15 cellular contexts compared by ENCODE assay signal in the genomic region with DNA sequence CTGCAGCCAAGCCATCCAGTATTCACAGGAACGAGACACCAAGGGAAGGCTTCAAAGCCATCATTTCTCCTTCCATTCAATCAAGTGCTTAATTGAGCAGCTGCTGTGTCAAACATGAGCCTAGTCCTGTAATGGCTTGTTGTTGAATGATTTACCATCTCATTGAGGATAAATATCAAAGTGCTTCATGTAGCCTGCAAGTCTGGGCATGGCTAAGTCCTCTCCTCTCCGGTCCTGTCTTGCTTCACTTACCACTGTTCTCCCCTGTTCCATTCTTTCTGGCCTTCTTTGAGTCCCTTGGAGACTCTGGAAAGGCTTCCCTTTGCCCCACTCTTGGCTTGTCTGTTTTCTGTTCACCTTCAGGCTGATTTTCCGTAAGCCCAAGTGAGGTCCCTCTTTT.
"Had no signal": no experiment of that assay in that cellular context is flagged by ENCODE, and none has a peak within 500 bp of the region (broad histone marks: within the 10 kb centered on the region; RNA-seq: fewer than 3 reads in every experiment).

No MANE protein-coding gene starts in this region.

- H3K4me3 Mint-ChIP-seq: activated T-cell treated with anti-CD3 and anti-CD28 coated beads, Interleukin-2, amount 50 U/mL, for 72 hours; naive thymus-derived CD8-positive, alpha-beta T cell; stimulated activated effector memory CD8-positive, alpha-beta T cell treated with anti-CD3 and anti-CD28 coated beads, Interleukin-12 subunit alpha, Interleukin-12 subunit beta, amount 100 ng/mL, for 72 hours had no signal

- H3K27ac Mint-ChIP-seq: activated T-cell treated with anti-CD3 and anti-CD28 coated beads, Interleukin-2, amount 50 U/mL, for 72 hours; naive thymus-derived CD8-positive, alpha-beta T cell; stimulated activated effector memory CD8-positive, alpha-beta T cell treated with anti-CD3 and anti-CD28 coated beads, Interleukin-12 subunit alpha, Interleukin-12 subunit beta, amount 100 ng/mL, for 72 hours had no signal

- DNase-seq: activated CD4-positive, alpha-beta T cell treated with anti-CD3 and anti-CD28 coated beads, Interleukin-2, amount 50 U/mL, for 4 hours; activated effector memory CD4-positive, alpha-beta T cell treated with anti-CD3 and anti-CD28 coated beads, Interleukin-2, amount 50 U/mL, for 16 hours; activated naive CD4-positive, alpha-beta T cell treated with anti-CD3 and anti-CD28 coated beads, Interleukin-2, amount 50 U/mL, for 16 hours; activated T-cell treated with anti-CD3 and anti-CD28 coated beads, Interleukin-2, amount 50 U/mL, for 72 hours; cerebellar nuclear complex; cortex of kidney; esophagus squamous epithelium; mesendoderm; naive thymus-derived CD8-positive, alpha-beta T cell; pancreas; stimulated activated CD4-positive, alpha-beta T cell treated with anti-CD3 and anti-CD28 coated beads, Interleukin-4, amount 100 ng/mL, for 1 hour; T-helper 2 cell; WERI-Rb-1 had no signal

- H3K9me3 Mint-ChIP-seq: activated T-cell treated with anti-CD3 and anti-CD28 coated beads, Interleukin-2, amount 50 U/mL, for 72 hours; naive thymus-derived CD8-positive, alpha-beta T cell had no signal

- ATAC-seq: activated T-cell treated with anti-CD3 and anti-CD28 coated beads, Interleukin-2, amount 50 U/mL, for 72 hours; naive thymus-derived CD8-positive, alpha-beta T cell; pancreas; sciatic nerve; stimulated activated effector memory CD8-positive, alpha-beta T cell treated with anti-CD3 and anti-CD28 coated beads, Interleukin-12 subunit alpha, Interleukin-12 subunit beta, amount 100 ng/mL, for 72 hours had no signal

- H3K4me1 Mint-ChIP-seq: naive thymus-derived CD8-positive, alpha-beta T cell; stimulated activated effector memory CD8-positive, alpha-beta T cell treated with anti-CD3 and anti-CD28 coated beads, Interleukin-12 subunit alpha, Interleukin-12 subunit beta, amount 100 ng/mL, for 72 hours had no signal

- H3K36me3 Mint-ChIP-seq: naive thymus-derived CD8-positive, alpha-beta T cell; stimulated activated effector memory CD8-positive, alpha-beta T cell treated with anti-CD3 and anti-CD28 coated beads, Interleukin-12 subunit alpha, Interleukin-12 subunit beta, amount 100 ng/mL, for 72 hours had no signal
